In the genomic region with DNA sequence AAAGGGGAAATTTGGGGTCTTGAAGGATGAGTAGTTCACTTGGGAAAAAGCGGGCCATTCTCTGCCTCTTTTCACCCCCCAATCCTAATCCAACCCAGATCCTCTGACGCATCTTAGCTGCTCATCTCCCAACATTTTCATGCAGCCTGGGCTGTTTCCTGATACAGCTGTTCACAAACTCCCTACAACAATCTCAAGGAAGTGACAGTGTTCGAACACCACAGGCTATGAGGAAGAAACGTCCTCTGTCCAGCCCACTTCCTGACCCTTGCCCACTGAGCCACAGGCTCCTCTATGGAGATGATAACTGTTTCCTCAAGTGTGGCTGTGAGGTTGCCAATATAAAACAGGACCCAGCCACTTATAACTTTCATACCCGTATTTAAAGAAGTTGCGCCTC, we compare ENCODE assay signal across 1 cellular context.
TF ChIP-seq lines count a peak whose summit lies in the region.

No MANE protein-coding gene starts in this region.

TF ChIP-seq in HCT116, 20 proteins besides CTCF, POLR2A, EP300 and RAD21:
- TF ChIP-seq MAX (IDR thresholded peaks at IDR 0.05): no peak
- no peak for TF ChIP-seq ZFX (IDR thresholded peaks at IDR 0.05)
- no peak for TF ChIP-seq EGR1 (IDR thresholded peaks at IDR 0.05; ENCODE audit: low read depth)
- TF ChIP-seq ELF1 (IDR thresholded peaks at IDR 0.05; ENCODE audit: borderline replicate concordance, low read depth): no peak
